Comparison of ENCODE assay signal across 23 cellular contexts in the genomic region with DNA sequence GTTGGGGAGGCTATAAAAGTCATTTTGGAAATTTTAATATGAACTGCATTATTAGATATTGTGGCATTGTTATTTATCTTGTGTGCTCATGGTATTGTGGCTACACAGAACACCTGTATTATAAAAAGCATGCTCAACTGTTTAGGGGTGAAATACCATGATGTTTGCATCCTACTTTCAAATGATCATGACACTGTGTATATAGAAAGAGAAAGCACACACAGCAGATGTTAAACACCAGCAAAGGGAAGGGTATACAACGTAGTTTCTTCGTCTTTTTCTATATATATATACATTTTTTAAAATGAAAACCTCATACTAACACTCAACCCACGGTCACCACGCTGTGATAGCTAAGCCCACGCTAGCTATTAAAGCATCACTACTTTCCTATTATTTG. TPM values are rescaled to one million over a fixed set of nuclear protein-coding genes. Genes with fewer than 3 reads are reported as not detected.
"Had no signal": no experiment of that assay in that cellular context is flagged by ENCODE, and none has a peak within 500 bp of the region (broad histone marks: within the 10 kb centered on the region; RNA-seq: fewer than 3 reads in every experiment).

No MANE protein-coding gene starts in this region.

- H3K9me3 ChIP-seq: breast epithelium had no signal

- H3K4me3 Mint-ChIP-seq: activated B cell treated with CpG ODN at 0.5 μM for 24 hours; activated CD4-positive, alpha-beta memory T cell treated with anti-CD3 and anti-CD28 coated beads, Interleukin-2, amount 10 ng/mL, durations not matched to agents 7 days and 5 days; activated naive CD4-positive, alpha-beta T cell treated with anti-CD3 and anti-CD28 coated beads, Interleukin-2, amount 50 U/mL, for 24 hours; activated T-cell treated with anti-CD3 and anti-CD28 coated beads, Interleukin-2, amount 50 U/mL, for 72 hours had no signal

- H3K4me1 ChIP-seq: breast epithelium had no signal

- H3K36me3 ChIP-seq: breast epithelium had no signal

- H3K27me3 Mint-ChIP-seq: activated B cell treated with CpG ODN at 0.5 μM for 24 hours; activated naive CD4-positive, alpha-beta T cell treated with anti-CD3 and anti-CD28 coated beads, Interleukin-2, amount 50 U/mL, for 24 hours had no signal

- ATAC-seq: activated T-cell treated with anti-CD3 and anti-CD28 coated beads, Interleukin-2, amount 50 U/mL, for 72 hours had no signal

- DNase-seq: activated B cell treated with CpG ODN at 0.5 μM for 24 hours; activated CD4-positive, alpha-beta memory T cell treated with anti-CD3 and anti-CD28 coated beads, Interleukin-2, amount 10 ng/mL, durations not matched to agents 7 days and 5 days; activated CD4-positive, alpha-beta T cell treated with anti-CD3 and anti-CD28 coated beads for 1 hour; activated CD4-positive, alpha-beta T cell treated with anti-CD3 and anti-CD28 coated beads, Interleukin-2, amount 50 U/mL, for 1 hour; activated CD8-positive, alpha-beta memory T cell treated with anti-CD3 and anti-CD28 coated beads, Interleukin-2, amount 50 U/mL, for 4 hours; activated T-cell treated with anti-CD3 and anti-CD28 coated beads, Interleukin-2, amount 50 U/mL, for 72 hours; aorta; caudate nucleus; Karpas-422; MM.1S; NCI-H1105 treated with DMSO at 0.1 percent for 48 hours; NCI-H1436 treated with DMSO at 0.1 percent for 48 hours; NCI-H187 treated with DMSO at 0.1 percent for 48 hours; NCI-H2081 treated with DMSO at 0.1 percent for 48 hours; NCI-H446; NCI-H524; SHP77 treated with DMSO at 0.1 percent for 48 hours; T-helper 2 cell; T1000 had no signal

- H3K27ac Mint-ChIP-seq: activated B cell treated with CpG ODN at 0.5 μM for 24 hours; activated CD4-positive, alpha-beta memory T cell treated with anti-CD3 and anti-CD28 coated beads, Interleukin-2, amount 10 ng/mL, durations not matched to agents 7 days and 5 days; activated T-cell treated with anti-CD3 and anti-CD28 coated beads, Interleukin-2, amount 50 U/mL, for 72 hours had no signal

- H3K27ac ChIP-seq: breast epithelium had no signal

- H3K27me3 ChIP-seq: breast epithelium had no signal

- H3K4me3 ChIP-seq: breast epithelium had no signal

- H3K9me3 Mint-ChIP-seq: activated B cell treated with CpG ODN at 0.5 μM for 24 hours; activated CD4-positive, alpha-beta memory T cell treated with anti-CD3 and anti-CD28 coated beads, Interleukin-2, amount 10 ng/mL, durations not matched to agents 7 days and 5 days; activated naive CD4-positive, alpha-beta T cell treated with anti-CD3 and anti-CD28 coated beads, Interleukin-2, amount 50 U/mL, for 24 hours; activated T-cell treated with anti-CD3 and anti-CD28 coated beads, Interleukin-2, amount 50 U/mL, for 72 hours had no signal

RNA-seq across cellular contexts. Expression of a gene that starts 43.2 kb away (rescaled TPM):
- total RNA-seq: chondrocyte, SK-MEL-5 had no signal
- polyA plus RNA-seq: aorta had no signal
